Comparison of ENCODE assay signal across 1 cellular context in the genomic region with DNA sequence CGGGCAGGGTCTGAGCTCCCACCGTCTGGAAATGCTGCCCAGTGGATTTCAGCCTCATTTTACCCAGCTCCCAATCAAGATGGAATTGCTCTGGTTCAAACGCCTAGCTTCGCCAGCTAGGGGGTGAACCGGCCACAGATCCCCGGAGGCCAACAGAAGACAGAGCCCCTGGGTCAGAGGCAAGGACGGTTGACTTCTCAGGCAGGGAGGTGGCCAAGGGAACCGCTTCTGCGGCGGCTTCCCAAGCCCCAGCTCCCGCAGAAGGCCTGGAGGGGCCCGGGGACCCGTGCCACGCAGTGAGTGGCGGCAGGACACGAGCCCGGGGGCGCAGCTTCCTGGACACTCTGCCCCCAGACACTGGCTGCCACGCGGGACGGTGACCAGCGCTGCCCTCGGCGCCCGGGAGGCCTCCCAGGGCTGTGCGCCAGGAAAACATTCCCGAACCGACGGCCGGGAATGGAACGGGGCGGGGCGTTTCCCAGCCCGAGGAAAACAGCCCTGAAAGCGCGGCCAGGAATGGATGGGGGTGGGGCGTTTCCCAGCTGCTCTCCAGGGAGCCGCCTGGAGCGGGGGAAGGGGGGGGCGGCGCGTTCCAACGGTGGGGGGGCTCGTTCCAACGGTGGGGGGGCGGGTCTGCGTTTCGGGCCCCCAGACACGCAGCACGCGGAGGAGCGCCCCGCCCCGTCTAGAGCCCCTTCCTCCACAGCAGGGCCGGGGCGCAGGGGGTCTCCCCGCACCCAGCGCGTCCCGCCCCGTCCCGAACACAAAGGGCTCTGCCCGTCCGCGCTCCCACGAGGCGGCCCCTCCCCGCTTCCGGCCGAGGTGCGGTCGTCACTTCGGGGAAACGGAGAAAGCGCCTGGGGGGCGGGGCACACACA.
TF ChIP-seq lines count a peak whose summit lies in the region.

No MANE protein-coding gene starts in this region.

TF ChIP-seq in GM12878, 131 proteins besides CTCF, POLR2A, EP300 and RAD21 (continued from another document and continues in another):
- TF ChIP-seq, protein P1, sequence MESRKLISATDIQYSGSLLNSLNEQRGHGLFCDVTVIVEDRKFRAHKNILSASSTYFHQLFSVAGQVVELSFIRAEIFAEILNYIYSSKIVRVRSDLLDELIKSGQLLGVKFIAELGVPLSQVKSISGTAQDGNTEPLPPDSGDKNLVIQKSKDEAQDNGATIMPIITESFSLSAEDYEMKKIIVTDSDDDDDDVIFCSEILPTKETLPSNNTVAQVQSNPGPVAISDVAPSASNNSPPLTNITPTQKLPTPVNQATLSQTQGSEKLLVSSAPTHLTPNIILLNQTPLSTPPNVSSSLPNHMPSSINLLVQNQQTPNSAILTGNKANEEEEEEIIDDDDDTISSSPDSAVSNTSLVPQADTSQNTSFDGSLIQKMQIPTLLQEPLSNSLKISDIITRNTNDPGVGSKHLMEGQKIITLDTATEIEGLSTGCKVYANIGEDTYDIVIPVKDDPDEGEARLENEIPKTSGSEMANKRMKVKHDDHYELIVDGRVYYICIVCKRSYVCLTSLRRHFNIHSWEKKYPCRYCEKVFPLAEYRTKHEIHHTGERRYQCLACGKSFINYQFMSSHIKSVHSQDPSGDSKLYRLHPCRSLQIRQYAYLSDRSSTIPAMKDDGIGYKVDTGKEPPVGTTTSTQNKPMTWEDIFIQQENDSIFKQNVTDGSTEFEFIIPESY (IDR thresholded peaks at IDR 0.05) = no peak
- TF ChIP-seq NFIC (IDR thresholded peaks at IDR 0.05; ENCODE audit: low read depth, low read length) = no peak
- TF ChIP-seq, protein P2, sequence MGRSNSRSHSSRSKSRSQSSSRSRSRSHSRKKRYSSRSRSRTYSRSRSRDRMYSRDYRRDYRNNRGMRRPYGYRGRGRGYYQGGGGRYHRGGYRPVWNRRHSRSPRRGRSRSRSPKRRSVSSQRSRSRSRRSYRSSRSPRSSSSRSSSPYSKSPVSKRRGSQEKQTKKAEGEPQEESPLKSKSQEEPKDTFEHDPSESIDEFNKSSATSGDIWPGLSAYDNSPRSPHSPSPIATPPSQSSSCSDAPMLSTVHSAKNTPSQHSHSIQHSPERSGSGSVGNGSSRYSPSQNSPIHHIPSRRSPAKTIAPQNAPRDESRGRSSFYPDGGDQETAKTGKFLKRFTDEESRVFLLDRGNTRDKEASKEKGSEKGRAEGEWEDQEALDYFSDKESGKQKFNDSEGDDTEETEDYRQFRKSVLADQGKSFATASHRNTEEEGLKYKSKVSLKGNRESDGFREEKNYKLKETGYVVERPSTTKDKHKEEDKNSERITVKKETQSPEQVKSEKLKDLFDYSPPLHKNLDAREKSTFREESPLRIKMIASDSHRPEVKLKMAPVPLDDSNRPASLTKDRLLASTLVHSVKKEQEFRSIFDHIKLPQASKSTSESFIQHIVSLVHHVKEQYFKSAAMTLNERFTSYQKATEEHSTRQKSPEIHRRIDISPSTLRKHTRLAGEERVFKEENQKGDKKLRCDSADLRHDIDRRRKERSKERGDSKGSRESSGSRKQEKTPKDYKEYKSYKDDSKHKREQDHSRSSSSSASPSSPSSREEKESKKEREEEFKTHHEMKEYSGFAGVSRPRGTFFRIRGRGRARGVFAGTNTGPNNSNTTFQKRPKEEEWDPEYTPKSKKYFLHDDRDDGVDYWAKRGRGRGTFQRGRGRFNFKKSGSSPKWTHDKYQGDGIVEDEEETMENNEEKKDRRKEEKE (IDR thresholded peaks at IDR 0.05) = no peak
- TF ChIP-seq WRNIP1 (IDR thresholded peaks at IDR 0.05; ENCODE audit: borderline replicate concordance, low read depth, low read length) = no peak
- TF ChIP-seq, protein P3, sequence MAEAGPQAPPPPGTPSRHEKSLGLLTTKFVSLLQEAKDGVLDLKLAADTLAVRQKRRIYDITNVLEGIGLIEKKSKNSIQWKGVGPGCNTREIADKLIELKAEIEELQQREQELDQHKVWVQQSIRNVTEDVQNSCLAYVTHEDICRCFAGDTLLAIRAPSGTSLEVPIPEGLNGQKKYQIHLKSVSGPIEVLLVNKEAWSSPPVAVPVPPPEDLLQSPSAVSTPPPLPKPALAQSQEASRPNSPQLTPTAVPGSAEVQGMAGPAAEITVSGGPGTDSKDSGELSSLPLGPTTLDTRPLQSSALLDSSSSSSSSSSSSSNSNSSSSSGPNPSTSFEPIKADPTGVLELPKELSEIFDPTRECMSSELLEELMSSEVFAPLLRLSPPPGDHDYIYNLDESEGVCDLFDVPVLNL (IDR thresholded peaks at IDR 0.05; ENCODE audit: low read depth, low read length) = no peak
- TF ChIP-seq CHD4 (IDR thresholded peaks at IDR 0.05) = no peak
- TF ChIP-seq, protein P4, sequence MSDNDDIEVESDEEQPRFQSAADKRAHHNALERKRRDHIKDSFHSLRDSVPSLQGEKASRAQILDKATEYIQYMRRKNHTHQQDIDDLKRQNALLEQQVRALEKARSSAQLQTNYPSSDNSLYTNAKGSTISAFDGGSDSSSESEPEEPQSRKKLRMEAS (IDR thresholded peaks at IDR 0.05; ENCODE audit: low read depth, low read length) = no peak
- no peak; the same call in 1 of the 2 replicates for TF ChIP-seq YY1 (IDR thresholded peaks at IDR 0.05; ENCODE audit: low read depth, low read length)
- TF ChIP-seq ZNF207 (IDR thresholded peaks at IDR 0.05; ENCODE audit: borderline replicate concordance) = no peak
- TF ChIP-seq ZNF384 (IDR thresholded peaks at IDR 0.05; ENCODE audit: borderline replicate concordance, low read depth, low read length) = no peak
- TF ChIP-seq HDGF (IDR thresholded peaks at IDR 0.05) = peak; percentile 37
- no peak for TF ChIP-seq STAT1 (conservative IDR thresholded peaks at IDR 0.05)
- no peak for TF ChIP-seq BMI1 (IDR thresholded peaks at IDR 0.05; ENCODE audit: borderline replicate concordance)
- TF ChIP-seq ZZZ3 (IDR thresholded peaks at IDR 0.05; ENCODE audit: control insufficient read depth, insufficient read length, low read depth) = no peak
- TF ChIP-seq, protein P5, sequence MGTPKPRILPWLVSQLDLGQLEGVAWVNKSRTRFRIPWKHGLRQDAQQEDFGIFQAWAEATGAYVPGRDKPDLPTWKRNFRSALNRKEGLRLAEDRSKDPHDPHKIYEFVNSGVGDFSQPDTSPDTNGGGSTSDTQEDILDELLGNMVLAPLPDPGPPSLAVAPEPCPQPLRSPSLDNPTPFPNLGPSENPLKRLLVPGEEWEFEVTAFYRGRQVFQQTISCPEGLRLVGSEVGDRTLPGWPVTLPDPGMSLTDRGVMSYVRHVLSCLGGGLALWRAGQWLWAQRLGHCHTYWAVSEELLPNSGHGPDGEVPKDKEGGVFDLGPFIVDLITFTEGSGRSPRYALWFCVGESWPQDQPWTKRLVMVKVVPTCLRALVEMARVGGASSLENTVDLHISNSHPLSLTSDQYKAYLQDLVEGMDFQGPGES (IDR thresholded peaks at IDR 0.05) = no peak
- TF ChIP-seq BRCA1 (IDR thresholded peaks at IDR 0.05; ENCODE audit: low read depth, low read length) = no peak
- no peak for TF ChIP-seq MEF2A (IDR thresholded peaks at IDR 0.05; ENCODE audit: insufficient read depth, low read depth, low read length)
- TF ChIP-seq SREBF2 (IDR thresholded peaks at IDR 0.05; ENCODE audit: low read length) = no peak
- TF ChIP-seq POU2F2 (IDR thresholded peaks at IDR 0.05; ENCODE audit: borderline replicate concordance, low read depth, low read length) = 0 out of 3 replicates have a peak, but pooled peaks have one; percentile 37
- TF ChIP-seq, protein P6, sequence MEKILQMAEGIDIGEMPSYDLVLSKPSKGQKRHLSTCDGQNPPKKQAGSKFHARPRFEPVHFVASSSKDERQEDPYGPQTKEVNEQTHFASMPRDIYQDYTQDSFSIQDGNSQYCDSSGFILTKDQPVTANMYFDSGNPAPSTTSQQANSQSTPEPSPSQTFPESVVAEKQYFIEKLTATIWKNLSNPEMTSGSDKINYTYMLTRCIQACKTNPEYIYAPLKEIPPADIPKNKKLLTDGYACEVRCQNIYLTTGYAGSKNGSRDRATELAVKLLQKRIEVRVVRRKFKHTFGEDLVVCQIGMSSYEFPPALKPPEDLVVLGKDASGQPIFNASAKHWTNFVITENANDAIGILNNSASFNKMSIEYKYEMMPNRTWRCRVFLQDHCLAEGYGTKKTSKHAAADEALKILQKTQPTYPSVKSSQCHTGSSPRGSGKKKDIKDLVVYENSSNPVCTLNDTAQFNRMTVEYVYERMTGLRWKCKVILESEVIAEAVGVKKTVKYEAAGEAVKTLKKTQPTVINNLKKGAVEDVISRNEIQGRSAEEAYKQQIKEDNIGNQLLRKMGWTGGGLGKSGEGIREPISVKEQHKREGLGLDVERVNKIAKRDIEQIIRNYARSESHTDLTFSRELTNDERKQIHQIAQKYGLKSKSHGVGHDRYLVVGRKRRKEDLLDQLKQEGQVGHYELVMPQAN (conservative IDR thresholded peaks at IDR 0.05) = 0 out of 2 replicates have a peak, but pooled peaks have one; percentile 11
- TF ChIP-seq SMAD1 (IDR thresholded peaks at IDR 0.05; ENCODE audit: low read depth, partially characterized antibody) = no peak
- no peak for TF ChIP-seq CHD2 (IDR thresholded peaks at IDR 0.05; ENCODE audit: borderline replicate concordance, low read depth, low read length)
- 0 out of 2 replicates have a peak, but pooled peaks have one; percentile 28 for TF ChIP-seq CBFB (IDR thresholded peaks at IDR 0.05; ENCODE audit: low read depth)
- no peak for TF ChIP-seq CEBPB (IDR thresholded peaks at IDR 0.05; ENCODE audit: borderline replicate concordance in 1 of 2, low read depth in 2 of 2, low read length in 2 of 2)
- TF ChIP-seq, protein P7, sequence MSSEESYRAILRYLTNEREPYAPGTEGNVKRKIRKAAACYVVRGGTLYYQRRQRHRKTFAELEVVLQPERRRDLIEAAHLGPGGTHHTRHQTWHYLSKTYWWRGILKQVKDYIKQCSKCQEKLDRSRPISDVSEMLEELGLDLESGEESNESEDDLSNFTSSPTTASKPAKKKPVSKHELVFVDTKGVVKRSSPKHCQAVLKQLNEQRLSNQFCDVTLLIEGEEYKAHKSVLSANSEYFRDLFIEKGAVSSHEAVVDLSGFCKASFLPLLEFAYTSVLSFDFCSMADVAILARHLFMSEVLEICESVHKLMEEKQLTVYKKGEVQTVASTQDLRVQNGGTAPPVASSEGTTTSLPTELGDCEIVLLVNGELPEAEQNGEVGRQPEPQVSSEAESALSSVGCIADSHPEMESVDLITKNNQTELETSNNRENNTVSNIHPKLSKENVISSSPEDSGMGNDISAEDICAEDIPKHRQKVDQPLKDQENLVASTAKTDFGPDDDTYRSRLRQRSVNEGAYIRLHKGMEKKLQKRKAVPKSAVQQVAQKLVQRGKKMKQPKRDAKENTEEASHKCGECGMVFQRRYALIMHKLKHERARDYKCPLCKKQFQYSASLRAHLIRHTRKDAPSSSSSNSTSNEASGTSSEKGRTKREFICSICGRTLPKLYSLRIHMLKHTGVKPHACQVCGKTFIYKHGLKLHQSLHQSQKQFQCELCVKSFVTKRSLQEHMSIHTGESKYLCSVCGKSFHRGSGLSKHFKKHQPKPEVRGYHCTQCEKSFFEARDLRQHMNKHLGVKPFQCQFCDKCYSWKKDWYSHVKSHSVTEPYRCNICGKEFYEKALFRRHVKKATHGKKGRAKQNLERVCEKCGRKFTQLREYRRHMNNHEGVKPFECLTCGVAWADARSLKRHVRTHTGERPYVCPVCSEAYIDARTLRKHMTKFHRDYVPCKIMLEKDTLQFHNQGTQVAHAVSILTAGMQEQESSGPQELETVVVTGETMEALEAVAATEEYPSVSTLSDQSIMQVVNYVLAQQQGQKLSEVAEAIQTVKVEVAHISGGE (CRISPR knock-in tag; IDR thresholded peaks at IDR 0.05) = no peak
- TF ChIP-seq, protein P8, sequence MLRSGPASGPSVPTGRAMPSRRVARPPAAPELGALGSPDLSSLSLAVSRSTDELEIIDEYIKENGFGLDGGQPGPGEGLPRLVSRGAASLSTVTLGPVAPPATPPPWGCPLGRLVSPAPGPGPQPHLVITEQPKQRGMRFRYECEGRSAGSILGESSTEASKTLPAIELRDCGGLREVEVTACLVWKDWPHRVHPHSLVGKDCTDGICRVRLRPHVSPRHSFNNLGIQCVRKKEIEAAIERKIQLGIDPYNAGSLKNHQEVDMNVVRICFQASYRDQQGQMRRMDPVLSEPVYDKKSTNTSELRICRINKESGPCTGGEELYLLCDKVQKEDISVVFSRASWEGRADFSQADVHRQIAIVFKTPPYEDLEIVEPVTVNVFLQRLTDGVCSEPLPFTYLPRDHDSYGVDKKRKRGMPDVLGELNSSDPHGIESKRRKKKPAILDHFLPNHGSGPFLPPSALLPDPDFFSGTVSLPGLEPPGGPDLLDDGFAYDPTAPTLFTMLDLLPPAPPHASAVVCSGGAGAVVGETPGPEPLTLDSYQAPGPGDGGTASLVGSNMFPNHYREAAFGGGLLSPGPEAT (IDR thresholded peaks at IDR 0.05; ENCODE audit: low read depth) = no peak
- TF ChIP-seq PML (IDR thresholded peaks at IDR 0.05; ENCODE audit: low read length) = 0 out of 2 replicates have a peak, but pooled peaks have one; percentile 52
- TF ChIP-seq RFX5 (IDR thresholded peaks at IDR 0.05; ENCODE audit: low read depth, low read length) = no peak
- no peak for TF ChIP-seq CHD1 (IDR thresholded peaks at IDR 0.05; ENCODE audit: low read depth, low read length)
- no peak for TF ChIP-seq ZNF622 (IDR thresholded peaks at IDR 0.05)
- TF ChIP-seq RAD51 (IDR thresholded peaks at IDR 0.05) = no peak
- no peak; the same call in 1 of the 2 replicates for TF ChIP-seq SMAD5 (IDR thresholded peaks at IDR 0.05; ENCODE audit: low read depth)
- no peak for TF ChIP-seq HCFC1 (IDR thresholded peaks at IDR 0.05; ENCODE audit: low read length)
- TF ChIP-seq ATF7 (IDR thresholded peaks at IDR 0.05; ENCODE audit: low read depth) = no peak
- no peak for TF ChIP-seq EZH2 (IDR thresholded peaks at IDR 0.05; ENCODE audit: borderline replicate concordance, control insufficient read depth, low read depth, low read length)
- peak; percentile 31 for TF ChIP-seq HDAC6 (IDR thresholded peaks at IDR 0.05; ENCODE audit: unreplicated experiment)
- no peak for TF ChIP-seq EGR1 (IDR thresholded peaks at IDR 0.05; ENCODE audit: borderline replicate concordance in 1 of 2, low read depth in 2 of 2, low read length in 2 of 2)
- 0 out of 2 replicates have a peak, but pooled peaks have one; percentile 4 for TF ChIP-seq MTA2 (IDR thresholded peaks at IDR 0.05; ENCODE audit: low read depth)
- no peak for TF ChIP-seq SUZ12 (IDR thresholded peaks at IDR 0.05; ENCODE audit: unreplicated experiment)
- TF ChIP-seq RELA (IDR thresholded peaks at IDR 0.05; ENCODE audit: borderline replicate concordance, partially characterized antibody) = no peak
- 0 out of 2 replicates have a peak, but pooled peaks have one; percentile 78 for TF ChIP-seq MTA3 (IDR thresholded peaks at IDR 0.05; ENCODE audit: borderline replicate concordance, low read length)
- TF ChIP-seq, protein P9, sequence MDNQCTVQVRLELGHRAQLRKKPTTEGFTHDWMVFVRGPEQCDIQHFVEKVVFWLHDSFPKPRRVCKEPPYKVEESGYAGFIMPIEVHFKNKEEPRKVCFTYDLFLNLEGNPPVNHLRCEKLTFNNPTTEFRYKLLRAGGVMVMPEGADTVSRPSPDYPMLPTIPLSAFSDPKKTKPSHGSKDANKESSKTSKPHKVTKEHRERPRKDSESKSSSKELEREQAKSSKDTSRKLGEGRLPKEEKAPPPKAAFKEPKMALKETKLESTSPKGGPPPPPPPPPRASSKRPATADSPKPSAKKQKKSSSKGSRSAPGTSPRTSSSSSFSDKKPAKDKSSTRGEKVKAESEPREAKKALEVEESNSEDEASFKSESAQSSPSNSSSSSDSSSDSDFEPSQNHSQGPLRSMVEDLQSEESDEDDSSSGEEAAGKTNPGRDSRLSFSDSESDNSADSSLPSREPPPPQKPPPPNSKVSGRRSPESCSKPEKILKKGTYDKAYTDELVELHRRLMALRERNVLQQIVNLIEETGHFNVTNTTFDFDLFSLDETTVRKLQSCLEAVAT (IDR thresholded peaks at IDR 0.05) = no peak; the same call in none of the 2 replicates
- peak; percentile 84 for TF ChIP-seq GATAD2B (conservative IDR thresholded peaks at IDR 0.05; ENCODE audit: low read depth)
- TF ChIP-seq NFXL1 (IDR thresholded peaks at IDR 0.05; ENCODE audit: borderline replicate concordance) = no peak
- peak; percentile 94 for TF ChIP-seq IKZF1 (conservative IDR thresholded peaks at IDR 0.05)
- TF ChIP-seq DPF2 (IDR thresholded peaks at IDR 0.05) = peak; percentile 75; the same call in 1 of the 2 replicates
